1 cellular context compared by ENCODE assay signal in genomic region chr1:165773324-165773965, GRCh38.
A peak's percentile ranks its signal among the peaks of the same experiment; 100 is the strongest.
TF ChIP-seq lines count a peak whose summit lies in the region.

No MANE protein-coding gene starts in this region.

TF ChIP-seq in K562, 482 proteins besides CTCF, POLR2A, EP300 and RAD21 (continued from another document and continues in another):
- no peak for TF ChIP-seq FOXP4 (CRISPR knock-in tag; IDR thresholded peaks at IDR 0.05; ENCODE audit: borderline replicate concordance)
- no peak for TF ChIP-seq MTA3 (IDR thresholded peaks at IDR 0.05; ENCODE audit: borderline replicate concordance)
- no peak for TF ChIP-seq CBFB (CRISPR knock-in tag; IDR thresholded peaks at IDR 0.05)
- TF ChIP-seq ZNF324 (CRISPR knock-in tag; IDR thresholded peaks at IDR 0.05): no peak
- TF ChIP-seq ZNF277 (CRISPR knock-in tag; IDR thresholded peaks at IDR 0.05; ENCODE audit: borderline replicate concordance): no peak
- no peak for TF ChIP-seq E2F5 (CRISPR knock-in tag; IDR thresholded peaks at IDR 0.05)
- peak; percentile 29; the same call in 1 of the 2 replicates for TF ChIP-seq CBX1 (IDR thresholded peaks at IDR 0.05; ENCODE audit: low read depth)
- no peak for TF ChIP-seq ZC3H4 (CRISPR knock-in tag; IDR thresholded peaks at IDR 0.05; ENCODE audit: borderline replicate concordance)
- no peak for TF ChIP-seq ATF6 (CRISPR knock-in tag; IDR thresholded peaks at IDR 0.05)
- TF ChIP-seq SP2 (IDR thresholded peaks at IDR 0.05; ENCODE audit: extremely low read depth, low read depth, low read length, poor library complexity, severe bottlenecking): no peak
- no peak for TF ChIP-seq SAFB (IDR thresholded peaks at IDR 0.05; ENCODE audit: borderline replicate concordance, low read depth, low read length)
- peak; percentile 12 to 22; a peak in 3 of 4 replicates for TF ChIP-seq NRF1 (conservative IDR thresholded peaks at IDR 0.05 in 1 of 2, IDR thresholded peaks at IDR 0.05 in 1 of 2)
- TF ChIP-seq ZNF444 (CRISPR knock-in tag; IDR thresholded peaks at IDR 0.05): no peak
- no peak for TF ChIP-seq CCAR2 (IDR thresholded peaks at IDR 0.05; ENCODE audit: low read depth, low read length)
- no peak for TF ChIP-seq BDP1 (IDR thresholded peaks at IDR 0.05; ENCODE audit: insufficient read depth, insufficient read length)
- TF ChIP-seq NFIX (CRISPR knock-in tag; IDR thresholded peaks at IDR 0.05; ENCODE audit: low read depth): no peak
- TF ChIP-seq TEAD2 (tag; IDR thresholded peaks at IDR 0.05): peak; percentile 90
- no peak for TF ChIP-seq CREB5 (CRISPR knock-in tag; IDR thresholded peaks at IDR 0.05)
- TF ChIP-seq SAP30 (IDR thresholded peaks at IDR 0.05; ENCODE audit: borderline replicate concordance, insufficient read depth, low read depth, low read length, poor library complexity, severe bottlenecking): no peak
- no peak for TF ChIP-seq ZNF644 (tag; IDR thresholded peaks at IDR 0.05; ENCODE audit: low read depth)
- no peak for TF ChIP-seq TSHZ1 (CRISPR knock-in tag; IDR thresholded peaks at IDR 0.05)
- no peak for TF ChIP-seq NEUROD1 (IDR thresholded peaks at IDR 0.05; ENCODE audit: borderline replicate concordance, low read depth, low read length, partially characterized antibody)
- no peak for TF ChIP-seq HNRNPLL (IDR thresholded peaks at IDR 0.05; ENCODE audit: low read depth, low read length, poor library complexity, severe bottlenecking)
- TF ChIP-seq NFYB (IDR thresholded peaks at IDR 0.05; ENCODE audit: extremely low read depth, insufficient read length): no peak
- no peak for TF ChIP-seq NUFIP1 (IDR thresholded peaks at IDR 0.05; ENCODE audit: partially characterized antibody)
- TF ChIP-seq ZNF655 (CRISPR knock-in tag; IDR thresholded peaks at IDR 0.05): no peak
- no peak for TF ChIP-seq PHB2 (IDR thresholded peaks at IDR 0.05; ENCODE audit: low read depth)
- no peak for TF ChIP-seq KAT8 (IDR thresholded peaks at IDR 0.05; ENCODE audit: low read depth)
- TF ChIP-seq SMARCC2 (IDR thresholded peaks at IDR 0.05; ENCODE audit: low read depth): peak; percentile 21; the same call in 1 of the 2 replicates
- no peak for TF ChIP-seq GABPB1 (CRISPR knock-in tag; IDR thresholded peaks at IDR 0.05)
- TF ChIP-seq MCM7 (IDR thresholded peaks at IDR 0.05): no peak
- no peak for TF ChIP-seq ZNF764 (CRISPR knock-in tag; IDR thresholded peaks at IDR 0.05; ENCODE audit: low read depth)
- no peak for TF ChIP-seq RBM22 (IDR thresholded peaks at IDR 0.05; ENCODE audit: low read depth, low read length, poor library complexity, severe bottlenecking)
- TF ChIP-seq ZNF398 (CRISPR knock-in tag; IDR thresholded peaks at IDR 0.05): no peak
- TF ChIP-seq ZNF586 (CRISPR knock-in tag; conservative IDR thresholded peaks at IDR 0.05): no peak
- TF ChIP-seq SIX5 (IDR thresholded peaks at IDR 0.05; ENCODE audit: borderline replicate concordance in 1 of 2, insufficient read depth in 1 of 2, low read depth in 1 of 2, low read length in 2 of 2): no peak
- 0 out of 2 replicates have a peak, but pooled peaks have one; percentile 42 for TF ChIP-seq ZNF165 (CRISPR knock-in tag; IDR thresholded peaks at IDR 0.05; ENCODE audit: borderline replicate concordance)
- no peak for TF ChIP-seq POLR3A (IDR thresholded peaks at IDR 0.05; ENCODE audit: borderline replicate concordance, extremely low read depth, insufficient read depth, insufficient read length)
- no peak for TF ChIP-seq ZNF449 (CRISPR knock-in tag; IDR thresholded peaks at IDR 0.05)
- TF ChIP-seq HMG20A (CRISPR knock-in tag; conservative IDR thresholded peaks at IDR 0.05): no peak
- no peak for TF ChIP-seq NFATC3 (IDR thresholded peaks at IDR 0.05)
- no peak for TF ChIP-seq TCFL5 (CRISPR knock-in tag; conservative IDR thresholded peaks at IDR 0.05)
- TF ChIP-seq U2AF1 (optimal IDR thresholded peaks at IDR 0.05; ENCODE audit: low read depth, low read length): no peak
- no peak for TF ChIP-seq PML (IDR thresholded peaks at IDR 0.05; ENCODE audit: low read length)
- TF ChIP-seq CEBPG (CRISPR knock-in tag; IDR thresholded peaks at IDR 0.05): no peak
- no peak for TF ChIP-seq CEBPG (tag; conservative IDR thresholded peaks at IDR 0.05 in 1 of 2, IDR thresholded peaks at IDR 0.05 in 1 of 2)
- no peak for TF ChIP-seq HMG20B (CRISPR knock-in tag; IDR thresholded peaks at IDR 0.05)
- TF ChIP-seq ZZZ3 (IDR thresholded peaks at IDR 0.05): no peak
- no peak for TF ChIP-seq BMI1 (IDR thresholded peaks at IDR 0.05; ENCODE audit: low read length)
- peak; percentile 84 for TF ChIP-seq MAFF (IDR thresholded peaks at IDR 0.05; ENCODE audit: low read length)
- peak; percentile 65 for TF ChIP-seq SMARCA4 (IDR thresholded peaks at IDR 0.05)
- TF ChIP-seq GMEB1 (CRISPR knock-in tag; IDR thresholded peaks at IDR 0.05): no peak
- TF ChIP-seq ZNF695 (CRISPR knock-in tag; IDR thresholded peaks at IDR 0.05): no peak
- no peak for TF ChIP-seq ZBED1 (IDR thresholded peaks at IDR 0.05)
